Comparison of ENCODE assay signal across 8 cellular contexts in the genomic region with DNA sequence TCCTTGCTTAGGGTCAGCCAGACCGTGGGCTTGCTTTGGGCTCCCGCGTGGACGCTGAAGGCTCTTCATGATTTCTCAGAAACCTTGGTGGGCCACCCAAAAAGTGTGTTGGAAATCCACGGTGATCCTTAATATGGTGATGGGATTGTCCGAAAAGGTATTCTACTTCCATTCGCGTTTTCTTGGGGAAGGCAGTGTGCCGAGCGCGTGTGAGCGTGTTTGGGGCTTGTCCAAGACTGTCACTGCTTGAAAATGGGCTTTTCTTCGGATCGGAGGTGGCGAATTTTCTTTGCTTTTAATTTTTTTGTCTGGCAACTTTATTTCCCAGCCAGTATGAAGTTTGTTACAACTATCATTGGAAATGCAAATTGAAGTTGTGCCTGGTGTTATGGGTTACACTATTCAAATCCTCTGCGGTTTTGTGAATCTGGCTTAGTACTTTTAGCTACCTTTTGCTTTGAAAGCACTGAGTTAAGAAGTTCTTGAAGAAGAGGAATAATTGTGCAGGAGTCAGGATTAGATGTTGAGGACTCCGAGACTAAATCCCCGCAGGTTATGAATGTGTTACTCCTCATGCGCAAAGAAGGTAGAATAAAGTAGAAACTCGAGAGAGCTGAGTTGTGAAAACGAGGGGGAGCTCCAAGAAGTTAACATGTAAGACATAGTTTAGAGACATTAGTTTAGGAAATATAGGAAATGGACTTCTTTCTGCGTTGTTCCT. TPM values are rescaled to one million over a fixed set of nuclear protein-coding genes. Genes with fewer than 3 reads are reported as not detected.
A peak's percentile ranks its signal among the peaks of the same experiment; 100 is the strongest.
DNase-seq lines count a peak whose midpoint lies in the region; ATAC-seq and TF ChIP-seq lines count a peak whose summit lies in the region.

No MANE protein-coding gene starts in this region.

- H3K4me3 ChIP-seq in Peyer's patch = peak overlapping the region; percentile 73 to 84 (median 76)
- peak overlapping the region; percentile 79 for H3K4me3 ChIP-seq in epithelial cell of proximal tubule (ENCODE audit: low read depth, low read length)
- peak overlapping the region; percentile 76 for H3K4me3 ChIP-seq in osteoblast (ENCODE audit: insufficient read depth, low read length)

- H3K27me3 ChIP-seq in Peyer's patch (no peaks in the 10 kb centered on the region), osteoblast (ENCODE audit: insufficient read depth, low read length) (peaks cover 10% of the 10 kb centered on the region)

- peak overlapping the region; percentile 82 for H2AFZ ChIP-seq in osteoblast (ENCODE audit: low read length)

- TF ChIP-seq CTCF in Peyer's patch (IDR thresholded peaks at IDR 0.05) (no peak), epithelial cell of proximal tubule (conservative IDR thresholded peaks at IDR 0.05; ENCODE audit: low read depth, low read length) (peak; percentile 0), osteoblast (IDR thresholded peaks at IDR 0.05; ENCODE audit: extremely low read depth, low read depth, low read length) (no peak)

- ATAC-seq in HG03025 (IDR thresholded peaks at IDR 0.05; ENCODE audit: low FRiP score, unreplicated experiment) = no peak

- DNase-seq in Peyer's patch = no peak
- no peak for DNase-seq in epithelial cell of proximal tubule (ENCODE audit: low read depth)
- peak; percentile 47 for DNase-seq in osteoblast (ENCODE audit: insufficient read length, low spot score, missing footprints)
- no peak for DNase-seq in NCI-H2227 (lab: John Stamatoyannopoulos, UW; ENCODE audit: unreplicated experiment)
- DNase-seq in cerebellum (ENCODE audit: low spot score) = no peak
- DNase-seq in dedifferentiated amniotic fluid mesenchymal stem cell (ENCODE audit: extremely low spot score) = no peak

- no peaks in the 10 kb centered on the region for H3K9me3 ChIP-seq in ES-I3 (ENCODE audit: control insufficient read depth, insufficient read depth, low read length)
- no peaks in the 10 kb centered on the region for H3K9me3 ChIP-seq in Peyer's patch
- H3K9me3 ChIP-seq in osteoblast (ENCODE audit: low read depth, low read length) = no peaks in the 10 kb centered on the region

- H3K4me2 ChIP-seq in osteoblast (ENCODE audit: insufficient read depth, low read length) = peak overlapping the region; percentile 99

- H4K20me1 ChIP-seq in osteoblast (ENCODE audit: insufficient read depth, low read length) = no peaks in the 10 kb centered on the region

- H3K9ac ChIP-seq in ES-I3 (ENCODE audit: low read depth, low read length) = peak overlapping the region; percentile 74

- H3K36me3 ChIP-seq in ES-I3 (ENCODE audit: insufficient read depth, low read length) (peaks cover 16% of the 10 kb centered on the region), Peyer's patch (peaks cover 0 to 24% (median 0%) of the 10 kb centered on the region in 3 donors), osteoblast (ENCODE audit: insufficient read depth, low read length) (no peaks in the 10 kb centered on the region)

- peak overlapping the region; percentile 84 to 97 (median 90) for H3K27ac ChIP-seq in Peyer's patch
- H3K27ac ChIP-seq in osteoblast (ENCODE audit: low read depth, low read length) = no peak overlapping the region

- peaks cover 16% of the 10 kb centered on the region for H3K4me1 ChIP-seq in ES-I3 (ENCODE audit: insufficient read depth, low read length)
- peaks cover 0 to 4% (median 0%) of the 10 kb centered on the region in 4 donors for H3K4me1 ChIP-seq in Peyer's patch
- H3K4me1 ChIP-seq in osteoblast (ENCODE audit: insufficient read depth, low read length) = peaks cover 16% of the 10 kb centered on the region

- no peak for TF ChIP-seq POLR2A in Peyer's patch (IDR thresholded peaks at IDR 0.05)

- no peaks in the 10 kb centered on the region for H3K79me2 ChIP-seq in osteoblast (ENCODE audit: insufficient read depth, low read length)

RNA-seq across cellular contexts. Expression of gene SPRY1, which starts 3.2 kb away (rescaled TPM):
- total RNA-seq in Peyer's patch (10 to 100 TPM; 10.7 to 43.7 (median 39.8) TPM), epithelial cell of proximal tubule (6.4 and 14.8 TPM in 2 replicates), osteoblast (5.0 and 5.1 TPM in 2 replicates), cerebellum (29.6 TPM)
